Comparison of ENCODE assay signal across 1 cellular context in genomic region chr11:1573847-1574255, GRCh38.
TF ChIP-seq lines count a peak whose summit lies in the region.

No MANE protein-coding gene starts in this region.

TF ChIP-seq in HEK293, 187 proteins besides CTCF, POLR2A, EP300 and RAD21 (continued from another document and continues in another):
- TF ChIP-seq INSM2 (tag by site-specific recombination; IDR thresholded peaks at IDR 0.05) (no peak), ZNF211 (tag by site-specific recombination; IDR thresholded peaks at IDR 0.05; ENCODE audit: low read depth) (no peak), MEIS1 (CRISPR knock-in tag; IDR thresholded peaks at IDR 0.05; ENCODE audit: borderline replicate concordance) (no peak), SP7 (tag by site-specific recombination; IDR thresholded peaks at IDR 0.05) (no peak), ZNF677 (tag by site-specific recombination; IDR thresholded peaks at IDR 0.05) (no peak), ZNF555 (tag by site-specific recombination; conservative IDR thresholded peaks at IDR 0.05) (no peak), ZNF544 (tag by site-specific recombination; IDR thresholded peaks at IDR 0.05) (no peak), ZNF133 (tag by site-specific recombination; IDR thresholded peaks at IDR 0.05) (no peak), GFI1B (tag by site-specific recombination; IDR thresholded peaks at IDR 0.05) (no peak), ZNF707 (tag by site-specific recombination; IDR thresholded peaks at IDR 0.05) (no peak), HOXD13 (CRISPR knock-in tag; IDR thresholded peaks at IDR 0.05; ENCODE audit: borderline replicate concordance) (no peak), ZNF660 (tag by site-specific recombination; IDR thresholded peaks at IDR 0.05) (no peak), TCF7L2 (IDR thresholded peaks at IDR 0.05; ENCODE audit: borderline replicate concordance, low read depth, low read length) (no peak), ZBTB1 (tag by site-specific recombination; IDR thresholded peaks at IDR 0.05) (no peak), HIC1 (tag by site-specific recombination; IDR thresholded peaks at IDR 0.05) (no peak), ZNF621 (tag by site-specific recombination; IDR thresholded peaks at IDR 0.05) (no peak), ZNF768 (tag by site-specific recombination; IDR thresholded peaks at IDR 0.05) (no peak), ZNF366 (tag by site-specific recombination; conservative IDR thresholded peaks at IDR 0.05) (no peak), ZNF473 (tag by site-specific recombination; IDR thresholded peaks at IDR 0.05) (no peak), SP3 (tag by site-specific recombination; IDR thresholded peaks at IDR 0.05) (peak; percentile 43; the same call in 1 of the 2 replicates), PBX3 (CRISPR knock-in tag; IDR thresholded peaks at IDR 0.05) (no peak), ZNF10 (tag by site-specific recombination; IDR thresholded peaks at IDR 0.05) (no peak), ZNF416 (tag by site-specific recombination; IDR thresholded peaks at IDR 0.05) (no peak), SETDB1 (IDR thresholded peaks at IDR 0.05; ENCODE audit: insufficient read length, low read length) (no peak), ZNF121 (tag by site-specific recombination; IDR thresholded peaks at IDR 0.05) (no peak), PATZ1 (tag by site-specific recombination; IDR thresholded peaks at IDR 0.05) (peak; percentile 56), ZBTB6 (tag by site-specific recombination; IDR thresholded peaks at IDR 0.05) (no peak), ZNF248 (tag by site-specific recombination; IDR thresholded peaks at IDR 0.05) (no peak), ZNF324 (tag by site-specific recombination; IDR thresholded peaks at IDR 0.05) (no peak), ZNF701 (tag by site-specific recombination; IDR thresholded peaks at IDR 0.05) (no peak), ZSCAN16 (tag by site-specific recombination; IDR thresholded peaks at IDR 0.05) (no peak), ZNF221 (tag by site-specific recombination; IDR thresholded peaks at IDR 0.05; ENCODE audit: borderline replicate concordance) (no peak), ZNF513 (tag by site-specific recombination; IDR thresholded peaks at IDR 0.05) (no peak), ZBTB44 (tag by site-specific recombination; IDR thresholded peaks at IDR 0.05) (no peak), ZNF624 (tag by site-specific recombination; IDR thresholded peaks at IDR 0.05) (no peak), ELK4 (IDR thresholded peaks at IDR 0.05; ENCODE audit: borderline replicate concordance, low read depth, low read length) (no peak), REPIN1 (tag by site-specific recombination; IDR thresholded peaks at IDR 0.05; ENCODE audit: low read depth) (no peak), ZNF138 (tag by site-specific recombination; IDR thresholded peaks at IDR 0.05; ENCODE audit: borderline replicate concordance) (no peak), ZNF426 (tag by site-specific recombination; IDR thresholded peaks at IDR 0.05) (no peak), ZNF146 (tag by site-specific recombination; IDR thresholded peaks at IDR 0.05) (no peak), PRDM2 (tag by site-specific recombination; IDR thresholded peaks at IDR 0.05; ENCODE audit: borderline replicate concordance) (no peak), ZNF488 (tag by site-specific recombination; IDR thresholded peaks at IDR 0.05) (no peak), ZFHX2 (tag by site-specific recombination; conservative IDR thresholded peaks at IDR 0.05) (no peak)
